8 cellular contexts compared by ENCODE assay signal in the genomic region with DNA sequence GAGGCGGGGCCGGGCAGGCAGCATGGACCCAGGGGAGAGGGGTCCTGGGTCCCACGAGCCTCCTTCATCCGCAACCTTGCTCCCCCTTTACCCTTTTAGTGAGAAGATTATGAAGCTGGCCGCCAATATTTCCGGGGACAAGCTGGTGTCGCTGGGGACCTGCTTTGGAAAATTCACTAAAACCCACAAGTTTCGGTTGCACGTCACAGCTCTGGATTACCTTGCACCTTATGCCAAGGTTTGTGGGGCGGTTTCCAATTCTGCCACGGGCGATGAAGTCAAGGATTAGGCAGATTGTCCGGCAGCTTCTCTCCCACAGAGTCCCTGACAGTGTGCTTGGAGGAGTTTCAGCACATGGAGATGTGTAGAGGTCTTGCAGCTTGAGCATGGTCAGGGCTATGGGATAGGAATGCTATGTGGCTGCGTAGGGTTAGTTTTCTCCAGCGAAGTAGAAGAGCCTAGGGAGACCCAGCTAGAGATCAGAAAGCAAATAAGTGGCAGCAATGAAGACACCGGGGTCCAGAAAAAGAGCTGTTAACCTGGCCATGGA. TPM values are rescaled to one million over a fixed set of nuclear protein-coding genes. Genes with fewer than 3 reads are reported as not detected.
DNase-seq lines count a peak whose midpoint lies in the region; ATAC-seq and TF ChIP-seq lines count a peak whose summit lies in the region.

No MANE protein-coding gene starts in this region.

- ATAC-seq in CD4-positive, alpha-beta T cell (ENCODE audit: poor library complexity) = no peak
- ATAC-seq in HG03108 (IDR thresholded peaks at IDR 0.05; ENCODE audit: unreplicated experiment) (no peak), HG02571 (IDR thresholded peaks at IDR 0.05; ENCODE audit: unreplicated experiment) (no peak), GM18873 (IDR thresholded peaks at IDR 0.05; ENCODE audit: low FRiP score, unreplicated experiment) (no peak)

- H3K36me3 ChIP-seq in KOPT-K1 (ENCODE audit: insufficient read depth, low read length) (peaks cover 60% of the 10 kb centered on the region), muscle layer of duodenum (ENCODE audit: control insufficient read depth in 1 of 2, insufficient read depth in 2 of 2, low read length in 2 of 2) (peaks cover 13 to 18% of the 10 kb centered on the region in 2 donors)

- peak overlapping the region; percentile 96 for H3K4me3 Mint-ChIP-seq in CD4-positive, alpha-beta T cell

- no peaks in the 10 kb centered on the region for H3K9me3 ChIP-seq in CD4-positive, alpha-beta T cell (ENCODE audit: control insufficient read depth, low read length)
- H3K9me3 ChIP-seq in KOPT-K1 (ENCODE audit: insufficient read depth, low read length, poor library complexity, severe bottlenecking) (no peaks in the 10 kb centered on the region), muscle layer of duodenum (ENCODE audit: control insufficient read depth in 1 of 2, low read length in 2 of 2) (no peaks in the 10 kb centered on the region)

- CTCF ChIA-PET in CD4-positive, alpha-beta T cell (lab: Charles Lee) = interaction anchor here (0.8 kb wide), 1 partner anchor 28 kb away, joined by 3 read pairs; no protein-coding TSS in a partner anchor

- no peaks in the 10 kb centered on the region for H3K27me3 ChIP-seq in CD4-positive, alpha-beta T cell (ENCODE audit: control insufficient read depth, insufficient read depth, low read length)
- H3K27me3 ChIP-seq in muscle layer of duodenum (ENCODE audit: low read depth, low read length) = no peaks in the 10 kb centered on the region

- no peaks in the 10 kb centered on the region for H3K9me3 Mint-ChIP-seq in CD4-positive, alpha-beta T cell

- H3K36me3 Mint-ChIP-seq in CD4-positive, alpha-beta T cell (ENCODE audit: low read depth) = peaks cover 53% of the 10 kb centered on the region

- H3K4me1 ChIP-seq in muscle layer of duodenum (ENCODE audit: control insufficient read depth in 1 of 2, insufficient read depth in 2 of 2, low read length in 2 of 2) = peaks cover 4 to 22% of the 10 kb centered on the region in 2 donors

- H3K4me1 Mint-ChIP-seq in CD4-positive, alpha-beta T cell (ENCODE audit: low read depth) = peaks cover 56% of the 10 kb centered on the region

- intact Hi-C loops in CD4-positive, alpha-beta T cell (cut with DNase I, micrococcal nuclease) = loop anchor here in 1 of 2 experiments (2.0 kb wide), 1 partner anchor 45 kb away; no protein-coding TSS in a partner anchor
- intact Hi-C loops in posterior cingulate gyrus (cut with DNase I) = no loop called here

- peak overlapping the region; percentile 80 for H3K27ac ChIP-seq in CD4-positive, alpha-beta T cell (ENCODE audit: low read depth, low read length)
- H3K27ac ChIP-seq in KOPT-K1 (ENCODE audit: low read depth, low read length, poor library complexity, severe bottlenecking) = peak overlapping the region; percentile 80
- peak overlapping the region; percentile 39 for H3K27ac ChIP-seq in caudate nucleus (ENCODE audit: low read depth, low read length)
- H3K27ac ChIP-seq in muscle layer of duodenum (ENCODE audit: low read length) = peak overlapping the region; percentile 80

- H3K4me3 ChIP-seq in muscle layer of duodenum (ENCODE audit: low read depth in 1 of 2, low read length in 2 of 2) = peak overlapping the region; percentile 94 to 95

- H3K27me3 Mint-ChIP-seq in CD4-positive, alpha-beta T cell = no peaks in the 10 kb centered on the region

- POLR2A ChIA-PET in CD4-positive, alpha-beta T cell (lab: Charles Lee) = interaction anchor here (0.6 to 3.3 kb wide), 7 partner anchors 11 to 224 kb away, joined by 3 to 70 read pairs (median 4); a partner anchor contains a TSS

- TF ChIP-seq CTCF in CD4-positive, alpha-beta T cell (IDR thresholded peaks at IDR 0.05) = no peak

- no peak for DNase-seq in CD4-positive, alpha-beta T cell
- DNase-seq in caudate nucleus (lab: John Stamatoyannopoulos, UW) (no peak), posterior cingulate gyrus (no peak)

- H3K27ac Mint-ChIP-seq in CD4-positive, alpha-beta T cell = peak overlapping the region; percentile 90

RNA-seq across cellular contexts. Expression of a gene that starts 0.6 kb away (rescaled TPM):
- 10 to 100 TPM; 36.7 to 38.2 TPM for total RNA-seq in CD4-positive, alpha-beta T cell

RNA-seq across cellular contexts. Expression of a gene that starts 0.8 kb away (rescaled TPM):
- total RNA-seq in CD4-positive, alpha-beta T cell = 10 to 100 TPM; 18.4 to 19.3 TPM

RNA-seq across cellular contexts. Expression of a gene that starts 9.8 kb away (rescaled TPM):
- 1 to 10 TPM; 2.8 to 2.9 TPM for total RNA-seq in CD4-positive, alpha-beta T cell

RNA-seq across cellular contexts. Expression of a gene that starts 11.4 kb away (rescaled TPM):
- 1 to 10 TPM; 1.5 to 2.1 TPM for total RNA-seq in CD4-positive, alpha-beta T cell

RNA-seq across cellular contexts. Expression of a gene that starts 29.0 kb away (rescaled TPM):
- 10 to 100 TPM; 57.8 to 62.4 TPM for total RNA-seq in CD4-positive, alpha-beta T cell
